15 cellular contexts compared by ENCODE assay signal in the genomic region with DNA sequence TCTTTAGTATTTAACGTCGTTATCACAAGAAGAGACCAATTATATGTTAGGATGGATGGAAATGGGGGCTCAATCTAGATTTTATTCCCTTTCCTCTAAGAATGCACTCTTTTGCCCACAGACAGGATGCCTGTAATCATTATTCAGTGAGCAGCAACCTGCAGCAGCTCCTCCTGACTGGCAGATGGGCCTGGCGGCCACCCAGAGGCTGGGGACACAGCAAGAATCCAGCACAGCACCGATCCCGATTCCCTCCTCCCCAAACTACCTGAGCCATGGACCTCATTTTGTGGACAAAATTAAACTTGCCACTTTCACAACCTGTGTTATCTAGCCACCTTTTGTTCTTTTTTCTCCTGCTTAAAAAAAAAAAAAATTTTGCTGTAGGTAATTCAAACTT.
DNase-seq lines count a peak whose midpoint lies in the region; ATAC-seq and TF ChIP-seq lines count a peak whose summit lies in the region.
"Had no signal": no experiment of that assay in that cellular context is flagged by ENCODE, and none has a peak within 500 bp of the region (broad histone marks: within the 10 kb centered on the region; RNA-seq: fewer than 3 reads in every experiment).

No MANE protein-coding gene starts in this region.

- peaks cover 85% of the 10 kb centered on the region for H3K4me1 ChIP-seq in A673 (ENCODE audit: insufficient read depth, low read length, poor library complexity, severe bottlenecking)
- H3K4me1 ChIP-seq in right lobe of liver, result peaks cover 0 to 31% (median 6%) of the 10 kb centered on the region in 4 donors

- CTCF ChIA-PET in A673 (lab: Charles Lee), result no interaction called here

- intact Hi-C loops in A673 (cut with micrococcal nuclease; ENCODE audit: unreplicated experiment) (loop anchor here (5.0 kb wide), 1 partner anchor 54 kb away; no protein-coding TSS in a partner anchor), right lobe of liver (cut with DNase I) (no loop called here)

- DNase-seq in A673 (ENCODE audit: low spot score) (no peak), DMS 273 treated with DMSO at 0.1 percent for 48 hours (lab: John Stamatoyannopoulos, UW) (peak; percentile 30), right lobe of liver (peak; percentile 72 to 76 (median 76)), occipital lobe (lab: John Stamatoyannopoulos, UW) (no peak), KBM-7 (no peak)
- DNase-seq: aorta; effector CD4-positive, alpha-beta T cell; HCEC 1CT; NCI-H748 treated with DMSO at 0.1 percent for 48 hours; stimulated activated CD4-positive, alpha-beta T cell treated with anti-CD3 and anti-CD28 coated beads, Interleukin-2, amount 100 ng/mL, for 48 hours had no signal

- H3K36me3 ChIP-seq in A673 (ENCODE audit: insufficient read depth, low read length, poor library complexity, severe bottlenecking), result peaks cover 22% of the 10 kb centered on the region
- H3K36me3 ChIP-seq in right lobe of liver, result no peaks in the 10 kb centered on the region

- 30% methylated on average over 5 of the region's 5 CpGs for WGBS in right lobe of liver (ENCODE audit: insufficient coverage, low coverage, low lambda C conversion rate, missing lambda C conversion rate)

- no TSS peak for BruUV-seq in A673 (replicated peaks; lab: Mats Ljungman, UMichigan)

- in situ Hi-C loops in KBM-7 (cut with MboI; ENCODE audit: low pct_unique_long_range_greater_than_20kb, low sequenced_read_pairs), result no loop called here

- H3K9me3 ChIP-seq in A673 (ENCODE audit: low read depth, low read length, poor library complexity, severe bottlenecking) (no peaks in the 10 kb centered on the region), right lobe of liver (no peaks in the 10 kb centered on the region)

- H3K27ac ChIP-seq in A673 (ENCODE audit: low read depth, low read length, poor library complexity, severe bottlenecking) (peak overlapping the region; percentile 74), angular gyrus (ENCODE audit: low read depth, low read length) (peak overlapping the region; percentile 44), right lobe of liver (peak overlapping the region in 1 of 3 donors; percentile 38)
- H3K27ac ChIP-seq: BLaER1 treated with 17β-estradiol and CSF1 and Interleukin-3, amounts not matched to agents 10 nM and 100 nM had no signal

- POLR2A ChIA-PET in A673 (lab: Charles Lee; ENCODE audit: low non-redundant PET), result no interaction called here

- TF ChIP-seq CTCF in A673 (conservative IDR thresholded peaks at IDR 0.05; ENCODE audit: low read depth, low read length) (no peak), right lobe of liver (IDR thresholded peaks at IDR 0.05) (no peak)

- no peak for TF ChIP-seq POLR2A in right lobe of liver (IDR thresholded peaks at IDR 0.05)

- ATAC-seq in right lobe of liver, result peak; percentile 69 to 86 (median 81)
- ATAC-seq in HG02870 (IDR thresholded peaks at IDR 0.05; ENCODE audit: unreplicated experiment), result no peak
- no peak for ATAC-seq in HG02588 (IDR thresholded peaks at IDR 0.05; ENCODE audit: unreplicated experiment)
- ATAC-seq: Right ventricle myocardium inferior had no signal

- H3K27me3 ChIP-seq in A673 (replicated peaks; ENCODE audit: insufficient read depth, low read depth, low read length, poor library complexity) (no peaks in the 10 kb centered on the region), right lobe of liver (no peaks in the 10 kb centered on the region)
- H3K27me3 ChIP-seq: BLaER1 treated with 17β-estradiol and CSF1 and Interleukin-3, amounts not matched to agents 10 nM and 100 nM had no signal

- H3K4me3 ChIP-seq in A673 (ENCODE audit: low read depth, low read length, poor library complexity, severe bottlenecking), result no peak overlapping the region
- H3K4me3 ChIP-seq in right lobe of liver, result no peak overlapping the region
- H3K4me3 ChIP-seq: BLaER1 treated with 17β-estradiol and CSF1 and Interleukin-3, amounts not matched to agents 10 nM and 100 nM had no signal

Comparison
In these comparisons a context has a peak if more than half of its experiments do, and no peak if none do; other contexts are left out.
1. DNase-seq: peak in DMS 273 treated with DMSO at 0.1 percent for 48 hours (single experiment) and right lobe of liver (3 of 3); none in A673 (single experiment), occipital lobe (single experiment) and KBM-7 (single experiment).
2. ATAC-seq: peak in right lobe of liver (4 of 4); none in HG02870 (single experiment) and HG02588 (single experiment).